In genomic region chr2:31660165-31660564, GRCh38 we compare ENCODE assay signal across 29 cellular contexts.
DNase-seq lines count a peak whose midpoint lies in the region; ATAC-seq, FAIRE-seq and TF ChIP-seq lines count a peak whose summit lies in the region.
"Had no signal": no experiment of that assay in that cellular context is flagged by ENCODE, and none has a peak within 500 bp of the region (broad histone marks: within the 10 kb centered on the region; RNA-seq: fewer than 3 reads in every experiment).

No MANE protein-coding gene starts in this region.

- peaks cover 0 to 6% of the 10 kb centered on the region in 2 experiments; a peak in 1 of 5 replicates for H3K27me3 ChIP-seq in HepG2 (ENCODE audit: control insufficient read depth in 1 of 2, insufficient read depth in 2 of 2, low read length in 2 of 2)
- no peaks in the 10 kb centered on the region for H3K27me3 ChIP-seq in right lobe of liver
- H3K27me3 ChIP-seq in RWPE2 (ENCODE audit: insufficient read depth, poor library complexity, severe bottlenecking) = no peaks in the 10 kb centered on the region
- peaks cover 7% of the 10 kb centered on the region for H3K27me3 ChIP-seq in A673 (replicated peaks; ENCODE audit: insufficient read depth, low read depth, low read length, poor library complexity)

- H3K36me3 ChIP-seq in HepG2 (replicated peaks in 1 of 2; ENCODE audit: control insufficient read depth in 1 of 2, insufficient read depth in 2 of 2, low read length in 2 of 2) (no peaks in the 10 kb centered on the region), right lobe of liver (no peaks in the 10 kb centered on the region), RWPE2 (ENCODE audit: low read depth) (no peaks in the 10 kb centered on the region), A673 (ENCODE audit: insufficient read depth, low read length, poor library complexity, severe bottlenecking) (no peaks in the 10 kb centered on the region)
- H3K36me3 ChIP-seq: SJCRH30 had no signal

- in situ Hi-C loops in HepG2 (cut with HindIII; ENCODE audit: extremely low pct_ligation_motif_present, low pct_unique_long_range_greater_than_20kb) = no loop called here

- no TSS peak for BruUV-seq in HepG2 (replicated peaks; lab: Mats Ljungman, UMichigan)
- no TSS peak for BruUV-seq in A673 (replicated peaks; lab: Mats Ljungman, UMichigan)

- TF ChIP-seq EP300 in HepG2 (IDR thresholded peaks at IDR 0.05; ENCODE audit: low read depth in 2 of 2, low read length in 2 of 2) = no peak
- TF ChIP-seq EP300 in HepG2 (CRISPR knock-in tag; IDR thresholded peaks at IDR 0.05; ENCODE audit: borderline replicate concordance) = no peak

- POLR2A ChIA-PET in HepG2 (lab: Yijun Ruan, JAX) (no interaction called here), A673 (lab: Charles Lee; ENCODE audit: low non-redundant PET) (no interaction called here)

- DNase-seq in HepG2 (ENCODE audit: low spot score) (no peak), right lobe of liver (no peak), RWPE2 (ENCODE audit: low spot score) (no peak), fibroblast of mammary gland (ENCODE audit: low read depth) (peak; percentile 3), NCI-H187 (lab: John Stamatoyannopoulos, UW) (no peak), A673 (ENCODE audit: low spot score) (no peak), substantia nigra (lab: John Stamatoyannopoulos, UW) (no peak)
- DNase-seq: C1 segment of cervical spinal cord; CD4-positive, alpha-beta memory T cell; COR-L47; GDM1; HCEC 1CT; NCI-H1092; NCI-H1417 treated with DMSO at 0.1 percent for 48 hours; NCI-H1694 treated with DMSO at 0.1 percent for 48 hours; NCI-H2081 treated with DMSO at 0.1 percent for 48 hours; NCI-H2171; NCI-H226; NCI-H510A; NCI-H69; SJCRH30 had no signal

- no peak overlapping the region for H3K4me2 ChIP-seq in HepG2 (ENCODE audit: low read depth, low read length)
- H3K4me2 ChIP-seq: KMS-11 had no signal

- CTCF ChIA-PET in HepG2 (lab: Yijun Ruan, JAX; ENCODE audit: low intra/inter-chr PET ratio, low total read pairs) = no interaction called here
- CTCF ChIA-PET in A673 (lab: Charles Lee) = no interaction called here

- ATAC-seq in HepG2 (no peak), right lobe of liver (no peak), RWPE2 (ENCODE audit: low read depth) (peak; percentile 75)
- ATAC-seq: Panc1, Right ventricle myocardium inferior, SK-N-SH treated with all-trans-retinoic acid at 6 μM for 48 hours had no signal

- no peak for TF ChIP-seq RAD21 in HepG2 (CRISPR knock-in tag; IDR thresholded peaks at IDR 0.05)

- no peak for TF ChIP-seq CTCF in HepG2 (CRISPR knock-in tag; IDR thresholded peaks at IDR 0.05)
- no peak for TF ChIP-seq CTCF in right lobe of liver (IDR thresholded peaks at IDR 0.05)
- no peak for TF ChIP-seq CTCF in RWPE2 (IDR thresholded peaks at IDR 0.05; ENCODE audit: poor library complexity, severe bottlenecking)
- no peak for TF ChIP-seq CTCF in fibroblast of mammary gland (conservative IDR thresholded peaks at IDR 0.05; ENCODE audit: control insufficient read depth, insufficient read depth, low read depth, low read length)
- TF ChIP-seq CTCF in A673 (conservative IDR thresholded peaks at IDR 0.05; ENCODE audit: low read depth, low read length) = no peak

- no peaks in the 10 kb centered on the region for H3K9me3 ChIP-seq in HepG2 (ENCODE audit: low read length)
- H3K9me3 ChIP-seq in right lobe of liver = no peaks in the 10 kb centered on the region
- no peaks in the 10 kb centered on the region for H3K9me3 ChIP-seq in RWPE2 (ENCODE audit: severe bottlenecking)
- H3K9me3 ChIP-seq in A673 (ENCODE audit: low read depth, low read length, poor library complexity, severe bottlenecking) = no peaks in the 10 kb centered on the region

- intact Hi-C loops in HepG2 (cut with micrococcal nuclease; ENCODE audit: unreplicated experiment) = no loop called here
- intact Hi-C loops in right lobe of liver (cut with DNase I) = no loop called here
- intact Hi-C loops in A673 (cut with micrococcal nuclease; ENCODE audit: unreplicated experiment) = no loop called here

- H3K4me1 ChIP-seq in HepG2 (ENCODE audit: insufficient read depth, low read length) (no peaks in the 10 kb centered on the region), right lobe of liver (peaks cover 0 to 4% (median under 1%) of the 10 kb centered on the region in 4 donors), RWPE2 (ENCODE audit: insufficient read depth, poor library complexity, severe bottlenecking) (no peaks in the 10 kb centered on the region), A673 (ENCODE audit: insufficient read depth, low read length, poor library complexity, severe bottlenecking) (no peaks in the 10 kb centered on the region)
- H3K4me1 ChIP-seq: SJCRH30 had no signal

- TF ChIP-seq POLR2A in HepG2 (IDR thresholded peaks at IDR 0.05; ENCODE audit: insufficient read depth in 1 of 2, low read depth in 2 of 2, low read length in 2 of 2) = no peak
- TF ChIP-seq POLR2A in right lobe of liver (IDR thresholded peaks at IDR 0.05) = no peak

- no peak overlapping the region for H3K9ac ChIP-seq in HepG2 (ENCODE audit: insufficient read depth, low read depth, low read length)
- H3K9ac ChIP-seq: KMS-11 had no signal

- WGBS in HepG2 (ENCODE audit: low lambda C conversion rate) = 3% methylated on average over 2 of the region's 2 CpGs
- 78% methylated on average over 2 of the region's 2 CpGs for WGBS in right lobe of liver (ENCODE audit: insufficient coverage, low coverage, low lambda C conversion rate, missing lambda C conversion rate)

- no peak overlapping the region for H2AFZ ChIP-seq in HepG2 (ENCODE audit: low read length)

- H3K27ac ChIP-seq in HepG2 (ENCODE audit: extremely low read length, insufficient read depth, low read length) = no peak overlapping the region
- H3K27ac ChIP-seq in right lobe of liver = no peak overlapping the region
- H3K27ac ChIP-seq in RWPE2 (ENCODE audit: poor library complexity, severe bottlenecking) = peak overlapping the region; percentile 49
- no peak overlapping the region for H3K27ac ChIP-seq in A673 (ENCODE audit: low read depth, low read length, poor library complexity, severe bottlenecking)
- no peak overlapping the region for H3K27ac ChIP-seq in substantia nigra (ENCODE audit: low read depth, low read length, poor library complexity, severe bottlenecking)
- H3K27ac ChIP-seq: KMS-11, SJCRH30 had no signal

- H3K79me2 ChIP-seq in HepG2 (ENCODE audit: insufficient read depth, low read length) = no peaks in the 10 kb centered on the region

- H3K4me3 ChIP-seq in HepG2 (replicated peaks in 1 of 3; ENCODE audit: insufficient read depth in 1 of 3, low read depth in 2 of 3, low read length in 3 of 3) (no peak overlapping the region), right lobe of liver (no peak overlapping the region), RWPE2 (ENCODE audit: severe bottlenecking) (no peak overlapping the region), fibroblast of mammary gland (ENCODE audit: control insufficient read depth, low read depth, low read length) (no peak overlapping the region), A673 (ENCODE audit: low read depth, low read length, poor library complexity, severe bottlenecking) (no peak overlapping the region)
- H3K4me3 ChIP-seq: SJCRH30 had no signal

- no peak for FAIRE-seq in HepG2 (lab: Jason Lieb, UNC)
- FAIRE-seq: A204.1, GM12891, GM19239, H1 had no signal

- H4K20me1 ChIP-seq in HepG2 (ENCODE audit: insufficient read depth, low read length) = no peaks in the 10 kb centered on the region

TF ChIP-seq in HepG2, 621 proteins besides CTCF, POLR2A, EP300 and RAD21:
- TF ChIP-seq MNT (IDR thresholded peaks at IDR 0.05) (peak; percentile 98), RFXAP (CRISPR knock-in tag; IDR thresholded peaks at IDR 0.05; ENCODE audit: borderline replicate concordance) (no peak)
